24 cellular contexts compared by ENCODE assay signal in the genomic region with DNA sequence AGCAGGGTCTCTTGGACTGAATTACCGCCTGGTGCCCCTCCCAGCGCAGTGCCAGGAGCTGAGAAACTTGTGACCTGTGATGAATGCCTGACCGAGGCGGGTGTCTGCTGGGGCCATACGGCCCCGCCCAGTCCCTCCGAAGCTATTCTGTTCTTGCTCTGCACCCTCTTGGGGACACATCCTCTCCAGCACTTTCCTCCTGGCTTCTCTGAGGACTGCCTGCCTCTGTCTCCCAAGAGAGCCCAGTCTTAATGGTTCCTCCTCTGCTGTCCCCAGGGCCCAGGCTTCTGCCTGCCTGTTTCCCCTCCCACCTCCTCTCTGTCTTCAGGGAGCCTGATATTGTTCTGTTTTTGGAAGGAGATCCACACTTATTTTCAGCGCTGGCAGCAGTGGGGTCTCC. TPM values are rescaled to one million over a fixed set of nuclear protein-coding genes. Genes with fewer than 3 reads are reported as not detected.
A peak's percentile ranks its signal among the peaks of the same experiment; 100 is the strongest.
DNase-seq lines count a peak whose midpoint lies in the region; ATAC-seq and TF ChIP-seq lines count a peak whose summit lies in the region.
"Had no signal": no experiment of that assay in that cellular context is flagged by ENCODE, and none has a peak within 500 bp of the region (broad histone marks: within the 10 kb centered on the region; RNA-seq: fewer than 3 reads in every experiment).

No MANE protein-coding gene starts in this region.

- H3K9me3 Mint-ChIP-seq in CD14-positive monocyte (peaks cover 3 to 9% (median 5%) of the 10 kb centered on the region in 7 donors), neural progenitor cell (no peaks in the 10 kb centered on the region), HFFc6 (peaks cover 6% of the 10 kb centered on the region)
- no peaks in the 10 kb centered on the region for H3K9me3 Mint-ChIP-seq in dendritic cell treated with granulocyte-macrophage colony-stimulating factor and Interleukin-4, amounts not matched to agents 40 ng/mL and 50 ng/mL, for 4 days
- H3K9me3 Mint-ChIP-seq: activated naive CD8-positive, alpha-beta T cell treated with anti-CD3 and anti-CD28 coated beads, Interleukin-2, amount 50 U/mL, for 24 hours; activated T-cell treated with anti-CD3 and anti-CD28 coated beads, Interleukin-2, amount 50 U/mL, for 24 hours had no signal

- no peak for DNase-seq in CD14-positive monocyte (ENCODE audit: low spot score)
- DNase-seq in KBM-7 = peak; percentile 57
- no peak for DNase-seq in neural progenitor cell (ENCODE audit: low spot score)
- no peak for DNase-seq in HFFc6
- DNase-seq in NCI-H446 treated with DMSO at 0.1 percent for 48 hours (lab: John Stamatoyannopoulos, UW) = no peak
- DNase-seq: activated CD4-positive, alpha-beta T cell treated with anti-CD3 and anti-CD28 coated beads for 48 hours; activated gamma-delta T cell treated with Interleukin-2 at 50 U/mL for 16 hours; activated naive CD8-positive, alpha-beta T cell treated with anti-CD3 and anti-CD28 coated beads, Interleukin-2, amount 50 U/mL, for 24 hours; activated T-cell treated with anti-CD3 and anti-CD28 coated beads, Interleukin-2, amount 50 U/mL, for 24 hours; CD4-positive, CD25-positive, alpha-beta regulatory T cell; cerebellar nuclear complex; left lung; MV-4-11; naive thymus-derived CD4-positive, alpha-beta T cell; NCI-H1694 treated with DMSO at 0.1 percent for 48 hours; NCI-H69; ovary; stimulated activated CD4-positive, alpha-beta T cell treated with anti-CD3 and anti-CD28 coated beads, Interleukin-1b, Interleukin-23, amount 100 ng/mL, for 48 hours; transverse colon had no signal

- H3K27me3 Mint-ChIP-seq in CD14-positive monocyte (ENCODE audit: low read depth in 3 of 3) (no peaks in the 10 kb centered on the region), neural progenitor cell (ENCODE audit: insufficient read depth, low read depth) (peaks cover 4% of the 10 kb centered on the region), HFFc6 (ENCODE audit: insufficient read depth) (peaks cover 4% of the 10 kb centered on the region)
- no peaks in the 10 kb centered on the region for H3K27me3 Mint-ChIP-seq in dendritic cell treated with granulocyte-macrophage colony-stimulating factor and Interleukin-4, amounts not matched to agents 40 ng/mL and 50 ng/mL, for 4 days
- H3K27me3 Mint-ChIP-seq: activated naive CD8-positive, alpha-beta T cell treated with anti-CD3 and anti-CD28 coated beads, Interleukin-2, amount 50 U/mL, for 24 hours; activated T-cell treated with anti-CD3 and anti-CD28 coated beads, Interleukin-2, amount 50 U/mL, for 24 hours had no signal

- H3K27ac Mint-ChIP-seq in CD14-positive monocyte (peak overlapping the region; percentile 22 to 84 (median 77)), neural progenitor cell (peak overlapping the region; percentile 57), HFFc6 (no peak overlapping the region)
- H3K27ac Mint-ChIP-seq in dendritic cell treated with granulocyte-macrophage colony-stimulating factor and Interleukin-4, amounts not matched to agents 40 ng/mL and 50 ng/mL, for 4 days = peak overlapping the region; percentile 81
- H3K27ac Mint-ChIP-seq: activated naive CD8-positive, alpha-beta T cell treated with anti-CD3 and anti-CD28 coated beads, Interleukin-2, amount 50 U/mL, for 24 hours; activated T-cell treated with anti-CD3 and anti-CD28 coated beads, Interleukin-2, amount 50 U/mL, for 24 hours; naive thymus-derived CD4-positive, alpha-beta T cell; T-helper 1 cell treated with Interleukin-12 subunit alpha and Interleukin-12 subunit beta and Interleukin-4 antibody, amounts not matched to agents 30 μg/mL and 1 μg/mL, for 36 hours had no signal

- peaks cover 9% of the 10 kb centered on the region for H3F3A ChIP-seq in neural progenitor cell (ENCODE audit: low read depth)

- H3K4me1 Mint-ChIP-seq in CD14-positive monocyte = peaks cover 46% of the 10 kb centered on the region
- peaks cover 43% of the 10 kb centered on the region for H3K4me1 Mint-ChIP-seq in dendritic cell treated with granulocyte-macrophage colony-stimulating factor and Interleukin-4, amounts not matched to agents 40 ng/mL and 50 ng/mL, for 4 days (ENCODE audit: low read depth)
- peaks cover 30% of the 10 kb centered on the region for H3K4me1 Mint-ChIP-seq in neural progenitor cell
- H3K4me1 Mint-ChIP-seq in HFFc6 (ENCODE audit: low read depth) = peaks cover 16% of the 10 kb centered on the region; the same call in 1 of the 2 replicates

- H3K4me1 ChIP-seq in neural progenitor cell = peaks cover 12% of the 10 kb centered on the region

- no peak overlapping the region for H3K4me3 ChIP-seq in neural progenitor cell
- H3K4me3 ChIP-seq: left lung, ovary, smooth muscle cell, transverse colon had no signal

- in situ Hi-C loops in KBM-7 (cut with MboI; ENCODE audit: low pct_unique_long_range_greater_than_20kb, low sequenced_read_pairs) = no loop called here

- no peaks in the 10 kb centered on the region for H3K9me3 ChIP-seq in neural progenitor cell (ENCODE audit: low read depth)
- H3K9me3 ChIP-seq: ovary, transverse colon had no signal

- no peak overlapping the region for H3K27ac ChIP-seq in neural progenitor cell
- H3K27ac ChIP-seq: left lung, ovary, transverse colon had no signal

- H3K9ac ChIP-seq in neural progenitor cell = no peak overlapping the region

- H2AFZ ChIP-seq in neural progenitor cell (replicated peaks) = no peak overlapping the region

- H4K20me1 ChIP-seq in neural progenitor cell (ENCODE audit: low read depth) = peaks cover 25% of the 10 kb centered on the region

- no peaks in the 10 kb centered on the region for H3K36me3 ChIP-seq in neural progenitor cell
- H3K36me3 ChIP-seq: left lung, ovary, transverse colon had no signal

- H3K4me2 ChIP-seq in neural progenitor cell = no peak overlapping the region
- H3K4me2 ChIP-seq: smooth muscle cell had no signal

- H3K4me3 Mint-ChIP-seq in CD14-positive monocyte = peak overlapping the region in 1 of 2 donors; percentile 16
- H3K4me3 Mint-ChIP-seq in dendritic cell treated with granulocyte-macrophage colony-stimulating factor and Interleukin-4, amounts not matched to agents 40 ng/mL and 50 ng/mL, for 4 days = no peak overlapping the region
- H3K4me3 Mint-ChIP-seq in neural progenitor cell = no peak overlapping the region
- no peak overlapping the region for H3K4me3 Mint-ChIP-seq in HFFc6
- H3K4me3 Mint-ChIP-seq: activated naive CD8-positive, alpha-beta T cell treated with anti-CD3 and anti-CD28 coated beads, Interleukin-2, amount 50 U/mL, for 24 hours; activated T-cell treated with anti-CD3 and anti-CD28 coated beads, Interleukin-2, amount 50 U/mL, for 24 hours; CD4-positive, CD25-positive, alpha-beta regulatory T cell; naive thymus-derived CD4-positive, alpha-beta T cell; T-helper 1 cell treated with Interleukin-12 subunit alpha and Interleukin-12 subunit beta and Interleukin-4 antibody, amounts not matched to agents 30 μg/mL and 1 μg/mL, for 36 hours had no signal

- no peaks in the 10 kb centered on the region for H3K79me2 ChIP-seq in neural progenitor cell (ENCODE audit: low read depth)

- no peaks in the 10 kb centered on the region for H3K27me3 ChIP-seq in neural progenitor cell
- H3K27me3 ChIP-seq: left lung, ovary, transverse colon had no signal

- ATAC-seq in HG02759 (IDR thresholded peaks at IDR 0.05; ENCODE audit: unreplicated experiment) = no peak
- ATAC-seq: activated naive CD8-positive, alpha-beta T cell treated with anti-CD3 and anti-CD28 coated beads, Interleukin-2, amount 50 U/mL, for 24 hours; HepG2; left lung; naive thymus-derived CD4-positive, alpha-beta T cell had no signal

- intact Hi-C loops in CD14-positive monocyte (cut with micrococcal nuclease) = no loop called here
- intact Hi-C loops in dendritic cell treated with granulocyte-macrophage colony-stimulating factor and Interleukin-4, amounts not matched to agents 40 ng/mL and 50 ng/mL, for 4 days (cut with micrococcal nuclease) = no loop called here

- TF ChIP-seq CTCF in CD14-positive monocyte (IDR thresholded peaks at IDR 0.05) = no peak
- TF ChIP-seq CTCF in neural progenitor cell (IDR thresholded peaks at IDR 0.05) = no peak
- TF ChIP-seq CTCF in HFFc6 (IDR thresholded peaks at IDR 0.05) = no peak

- H3K36me3 Mint-ChIP-seq in CD14-positive monocyte (peaks cover 10 to 11% of the 10 kb centered on the region in 2 donors), neural progenitor cell (peaks cover 5% of the 10 kb centered on the region), HFFc6 (ENCODE audit: low read depth) (no peaks in the 10 kb centered on the region)
- no peaks in the 10 kb centered on the region for H3K36me3 Mint-ChIP-seq in dendritic cell treated with granulocyte-macrophage colony-stimulating factor and Interleukin-4, amounts not matched to agents 40 ng/mL and 50 ng/mL, for 4 days (ENCODE audit: low read depth)
- H3K36me3 Mint-ChIP-seq: CD4-positive, CD25-positive, alpha-beta regulatory T cell; naive thymus-derived CD4-positive, alpha-beta T cell had no signal

RNA-seq across cellular contexts. Expression of a gene that starts 18.6 kb away (rescaled TPM):
- 10 to 100 TPM; 18.0 to 39.6 TPM for polyA plus RNA-seq in CD14-positive monocyte
- total RNA-seq in neural progenitor cell (ENCODE audit: low replicate concordance) = 11.0 and 26.9 TPM in 2 replicates
- 10 to 100 TPM; 16.0 to 20.2 (median 18.5) TPM for total RNA-seq in HFFc6 (2021; fragmentation: NEBNext Ultra II Directional; extraction: Animal tissue kit (Norgen Biotek cat#: 25700))

RNA-seq across cellular contexts. Expression of a gene that starts 31.2 kb away (rescaled TPM):
- polyA plus RNA-seq in CD14-positive monocyte = 1 to 10 TPM; 3.2 to 3.9 TPM
- total RNA-seq in neural progenitor cell (ENCODE audit: low replicate concordance) = 15.8 and 28.7 TPM in 2 replicates
- 10 to 100 TPM; 16.0 to 21.2 (median 17.8) TPM for total RNA-seq in HFFc6 (2021; fragmentation: NEBNext Ultra II Directional; extraction: Animal tissue kit (Norgen Biotek cat#: 25700))

RNA-seq across cellular contexts. Expression of a gene that starts 49.0 kb away (rescaled TPM):
- 100 to 1,000 TPM; 604 to 698 TPM for polyA plus RNA-seq in CD14-positive monocyte
- 3,021 and 4,709 TPM in 2 replicates for total RNA-seq in neural progenitor cell (ENCODE audit: low replicate concordance)
- 1,000 to 10,000 TPM; 1,444 to 1,605 (median 1,488) TPM for total RNA-seq in HFFc6 (2021; fragmentation: NEBNext Ultra II Directional; extraction: Animal tissue kit (Norgen Biotek cat#: 25700))
